23 cellular contexts compared by ENCODE assay signal in the genomic region with DNA sequence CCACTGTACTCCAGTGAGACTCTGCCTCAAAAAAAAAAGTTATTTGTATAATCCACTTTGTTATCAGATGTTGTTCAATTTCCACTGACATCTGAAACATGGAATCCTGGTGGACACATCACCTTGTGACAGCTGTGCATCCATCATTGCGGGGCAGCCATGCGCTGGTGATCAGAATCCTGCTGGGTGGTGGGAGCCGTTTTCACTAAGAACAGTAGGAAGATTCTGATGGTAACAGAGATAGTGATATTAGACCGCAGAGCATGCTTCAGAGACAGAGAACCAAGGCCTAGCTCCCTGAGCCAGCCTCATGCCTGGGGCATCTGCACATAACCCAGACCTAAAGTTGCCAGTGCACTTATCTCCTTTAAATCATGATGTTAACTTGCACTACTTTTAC. TPM values are rescaled to one million over a fixed set of nuclear protein-coding genes. Genes with fewer than 3 reads are reported as not detected.
"Had no signal": no experiment of that assay in that cellular context is flagged by ENCODE, and none has a peak within 500 bp of the region (broad histone marks: within the 10 kb centered on the region; RNA-seq: fewer than 3 reads in every experiment).

No MANE protein-coding gene starts in this region.

- H3K4me1 ChIP-seq: adrenal gland, colonic mucosa had no signal

- DNase-seq: activated CD4-positive, alpha-beta T cell treated with anti-CD3 and anti-CD28 coated beads for 48 hours; activated CD4-positive, alpha-beta T cell treated with anti-CD3 and anti-CD28 coated beads, Interleukin-2, amount 50 U/mL, for 1 hour; activated CD4-positive, alpha-beta T cell treated with anti-CD3 and anti-CD28 coated beads, Interleukin-2, amount 50 U/mL, for 48 hours; activated CD8-positive, alpha-beta memory T cell treated with anti-CD3 and anti-CD28 coated beads for 24 hours; activated CD8-positive, alpha-beta T cell treated with anti-CD3 and anti-CD28 coated beads for 36 hours; activated effector memory CD4-positive, alpha-beta T cell treated with Interleukin-2 at 50 U/mL for 16 hours; activated gamma-delta T cell treated with Interleukin-2 at 50 U/mL for 16 hours; activated naive CD4-positive, alpha-beta T cell treated with anti-CD3 and anti-CD28 coated beads, Interleukin-2, amount 50 U/mL, for 16 hours; activated naive CD4-positive, alpha-beta T cell treated with Interleukin-2 at 50 U/mL for 16 hours; activated T-cell treated with anti-CD3 and anti-CD28 coated beads, Interleukin-2, amount 50 U/mL, for 4 hours; adrenal gland; amygdala; aorta; body of pancreas; central memory CD4-positive, alpha-beta T cell; cerebellar nuclear complex; colonic mucosa; effector CD8-positive, alpha-beta T cell; foreskin fibroblast; head of caudate nucleus; T-helper 2 cell had no signal

- H3K9me3 ChIP-seq: adrenal gland, body of pancreas, colonic mucosa had no signal

- H3K27ac ChIP-seq: adrenal gland, body of pancreas, cardiac muscle cell, colonic mucosa had no signal

- H3K36me3 ChIP-seq: adrenal gland, cardiac muscle cell, colonic mucosa had no signal

- H3K27me3 ChIP-seq: adrenal gland, body of pancreas, cardiac muscle cell, colonic mucosa had no signal

- H3K4me3 ChIP-seq: adrenal gland, body of pancreas, cardiac muscle cell, colonic mucosa had no signal

RNA-seq across cellular contexts. Expression of gene SPRR3, which starts 3.1 kb away (rescaled TPM):
- polyA plus RNA-seq: cardiac muscle cell, endothelial cell of umbilical vein had no signal

RNA-seq across cellular contexts. Expression of gene SPRR1A, which starts 14.6 kb away (rescaled TPM):
- polyA plus RNA-seq: adrenal gland, aorta, cardiac muscle cell, endothelial cell of umbilical vein had no signal

RNA-seq across cellular contexts. Expression of gene SPRR4, which starts 28.0 kb away (rescaled TPM):
- polyA plus RNA-seq: adrenal gland, aorta, cardiac muscle cell, endothelial cell of umbilical vein had no signal

RNA-seq across cellular contexts. Expression of gene SPRR1B, which starts 32.5 kb away (rescaled TPM):
- polyA plus RNA-seq: cardiac muscle cell, endothelial cell of umbilical vein had no signal

RNA-seq across cellular contexts. Expression of gene SPRR2D, which starts 42.4 kb away (rescaled TPM):
- polyA plus RNA-seq: cardiac muscle cell, endothelial cell of umbilical vein had no signal
